Comparison of ENCODE assay signal across 10 cellular contexts in the genomic region with DNA sequence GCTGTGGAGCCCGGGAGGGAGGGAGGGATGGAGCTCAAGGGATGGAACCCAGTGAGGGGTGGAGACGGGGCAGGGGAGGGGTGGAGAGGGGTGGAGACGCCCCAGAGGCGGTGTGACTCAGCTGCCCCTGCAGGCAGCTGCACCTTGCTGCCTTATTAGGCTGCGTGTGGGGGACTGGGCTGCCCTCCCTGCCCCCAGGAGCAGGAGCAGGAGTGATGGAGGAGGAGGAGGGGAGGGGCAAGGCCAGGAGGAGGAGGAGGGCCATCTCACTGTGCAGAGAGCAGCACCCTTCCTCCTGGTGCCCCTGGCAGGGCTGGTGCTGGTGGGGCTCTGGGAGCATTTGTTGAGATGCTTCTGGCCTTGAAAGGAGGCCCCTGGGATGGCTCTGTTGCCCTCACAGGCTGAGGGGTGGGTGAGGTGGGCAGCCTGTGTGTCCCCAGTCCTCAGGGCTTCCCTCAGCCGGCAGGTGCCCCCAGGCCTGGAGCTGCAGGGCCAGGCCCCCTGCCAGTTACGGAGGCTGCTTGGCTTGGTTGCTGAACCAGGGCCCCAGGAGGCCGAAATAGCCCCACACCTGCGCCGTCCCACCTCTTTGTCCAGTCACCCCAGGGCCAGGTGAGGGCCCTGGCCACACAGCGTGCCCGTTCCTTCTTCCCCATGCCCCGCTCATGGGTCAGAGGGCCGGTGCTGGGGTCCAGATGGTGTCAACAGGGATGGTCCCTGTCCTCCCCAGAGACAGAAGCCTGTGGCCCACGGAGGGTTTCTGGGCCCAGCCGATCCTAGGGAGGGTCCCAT. TPM values are rescaled to one million over a fixed set of nuclear protein-coding genes. Genes with fewer than 3 reads are reported as not detected.
DNase-seq lines count a peak whose midpoint lies in the region; ATAC-seq and TF ChIP-seq lines count a peak whose summit lies in the region.
"Had no signal": no experiment of that assay in that cellular context is flagged by ENCODE, and none has a peak within 500 bp of the region (broad histone marks: within the 10 kb centered on the region; RNA-seq: fewer than 3 reads in every experiment).

No MANE protein-coding gene starts in this region.

- H3K9me3 ChIP-seq in stomach, result no peaks in the 10 kb centered on the region
- H3K9me3 ChIP-seq in colonic mucosa, result no peaks in the 10 kb centered on the region

- no peak overlapping the region for H3K9ac ChIP-seq in colonic mucosa (ENCODE audit: low read depth in 2 of 2, low read length in 2 of 2)
- H3K9ac ChIP-seq: parathyroid adenoma had no signal

- intact Hi-C loops in left cardiac atrium (cut with DNase I) (no loop called here), stomach (cut with DNase I; ENCODE audit: low total_unique reads) (no loop called here), colonic mucosa (cut with DNase I) (no loop called here)

- TF ChIP-seq POLR2A in stomach (IDR thresholded peaks at IDR 0.05), result no peak

- no peaks in the 10 kb centered on the region for H3K27me3 ChIP-seq in stomach
- no peaks in the 10 kb centered on the region for H3K27me3 ChIP-seq in colonic mucosa

- DNase-seq in HFFc6, result peak; percentile 61
- DNase-seq in SK-N-DZ (ENCODE audit: low spot score), result peak; percentile 49
- DNase-seq in left cardiac atrium, result no peak
- DNase-seq in stomach, result no peak
- no peak for DNase-seq in activated naive CD4-positive, alpha-beta T cell treated with Interleukin-2 at 50 U/mL for 16 hours
- no peak for DNase-seq in colonic mucosa
- DNase-seq: activated naive CD8-positive, alpha-beta T cell treated with anti-CD3 and anti-CD28 coated beads, Interleukin-2, amount 50 U/mL, for 24 hours had no signal

- peaks cover 41% of the 10 kb centered on the region for H3K4me1 Mint-ChIP-seq in HFFc6 (ENCODE audit: low read depth)

- H3K4me3 ChIP-seq in stomach, result no peak overlapping the region
- H3K4me3 ChIP-seq in colonic mucosa, result no peak overlapping the region

- 71 to 83% (median 81%) methylated on average over 9 to 16 of the region's 16 CpGs for WGBS in stomach, 5 donors

- H3K4me1 ChIP-seq in stomach, result peaks cover 53 to 86% (median 70%) of the 10 kb centered on the region in 4 donors
- no peaks in the 10 kb centered on the region for H3K4me1 ChIP-seq in colonic mucosa

- H3K9me3 Mint-ChIP-seq in HFFc6, result no peaks in the 10 kb centered on the region
- H3K9me3 Mint-ChIP-seq: activated naive CD8-positive, alpha-beta T cell treated with anti-CD3 and anti-CD28 coated beads, Interleukin-2, amount 50 U/mL, for 24 hours had no signal

- peak overlapping the region; percentile 65; the same call in 1 of the 2 replicates for H3K4me3 Mint-ChIP-seq in HFFc6
- H3K4me3 Mint-ChIP-seq: activated naive CD8-positive, alpha-beta T cell treated with anti-CD3 and anti-CD28 coated beads, Interleukin-2, amount 50 U/mL, for 24 hours had no signal

- H3K27ac ChIP-seq in stomach (peak overlapping the region; percentile 9 to 99 (median 76)), colonic mucosa (no peak overlapping the region)
- H3K27ac ChIP-seq: parathyroid adenoma had no signal

- peaks cover 4% of the 10 kb centered on the region for H3K27me3 Mint-ChIP-seq in HFFc6 (ENCODE audit: insufficient read depth)
- H3K27me3 Mint-ChIP-seq: activated naive CD8-positive, alpha-beta T cell treated with anti-CD3 and anti-CD28 coated beads, Interleukin-2, amount 50 U/mL, for 24 hours had no signal

- TF ChIP-seq CTCF in HFFc6 (IDR thresholded peaks at IDR 0.05) (0 out of 2 replicates have a peak, but pooled peaks have one; percentile 8), stomach (IDR thresholded peaks at IDR 0.05) (no peak), colonic mucosa (IDR thresholded peaks at IDR 0.05) (no peak)

- H3K27ac Mint-ChIP-seq in HFFc6, result peak overlapping the region; percentile 80
- H3K27ac Mint-ChIP-seq: activated naive CD8-positive, alpha-beta T cell treated with anti-CD3 and anti-CD28 coated beads, Interleukin-2, amount 50 U/mL, for 24 hours had no signal

- TF ChIP-seq EP300 in stomach (IDR thresholded peaks at IDR 0.05), result peak; percentile 49

- H3K36me3 ChIP-seq in stomach (peaks cover 44 to 67% (median 59%) of the 10 kb centered on the region in 4 donors), colonic mucosa (peaks cover 3% of the 10 kb centered on the region)

- peak; percentile 5 to 83 for ATAC-seq in left cardiac atrium
- no peak for ATAC-seq in GM19035 (IDR thresholded peaks at IDR 0.05; ENCODE audit: unreplicated experiment)
- ATAC-seq in GM21529 (IDR thresholded peaks at IDR 0.05; ENCODE audit: unreplicated experiment), result no peak
- ATAC-seq: activated naive CD8-positive, alpha-beta T cell treated with anti-CD3 and anti-CD28 coated beads, Interleukin-2, amount 50 U/mL, for 24 hours had no signal

- no peaks in the 10 kb centered on the region for H3K36me3 Mint-ChIP-seq in HFFc6 (ENCODE audit: low read depth)

RNA-seq across cellular contexts. Expression of a gene that starts 9.5 kb away (rescaled TPM):
- total RNA-seq in HFFc6 (2021; fragmentation: NEBNext Ultra II Directional; extraction: Animal tissue kit (Norgen Biotek cat#: 25700)), result 10 to 100 TPM; 47.4 to 74.7 (median 62.8) TPM
- polyA plus RNA-seq in SK-N-DZ (2014; cell fraction: cytosol; rRNA removed), result 61.2 and 72.3 TPM in 2 replicates
- 62.2 and 69.1 TPM in 2 replicates for polyA plus RNA-seq in SK-N-DZ (2014; cell fraction: nucleus; rRNA removed)
- 10 to 100 TPM; 34.9 to 45.7 TPM for total RNA-seq in left cardiac atrium
- 100 to 1,000 TPM in 1 of 5 donors, 10 to 100 TPM in 3, 1 to 10 TPM in 1; 9.4 to 147 (median 44.2) TPM for total RNA-seq in stomach
- 10 to 100 TPM; 51.5 to 65.3 (median 54.9) TPM for polyA plus RNA-seq in stomach
- 10 to 100 TPM; 35.6 to 59.0 TPM for total RNA-seq in colonic mucosa

RNA-seq across cellular contexts. Expression of a gene that starts 14.0 kb away (rescaled TPM):
- total RNA-seq in HFFc6 (2021; fragmentation: NEBNext Ultra II Directional; extraction: Animal tissue kit (Norgen Biotek cat#: 25700)), result 100 to 1,000 TPM; 540 to 738 (median 627) TPM
- polyA plus RNA-seq in SK-N-DZ (2014; cell fraction: cytosol; rRNA removed), result 138 and 159 TPM in 2 replicates
- 94.7 and 112 TPM in 2 replicates for polyA plus RNA-seq in SK-N-DZ (2014; cell fraction: nucleus; rRNA removed)
- total RNA-seq in left cardiac atrium, result 100 to 1,000 TPM; 699 to 773 TPM
- total RNA-seq in stomach, result 100 to 1,000 TPM; 218 to 263 (median 227) TPM
- polyA plus RNA-seq in stomach, result 100 to 1,000 TPM in 2 of 3 donors, 10 to 100 TPM in 1; 95.0 to 327 (median 120) TPM
- total RNA-seq in colonic mucosa, result 100 to 1,000 TPM; 185 to 208 TPM

RNA-seq across cellular contexts. Expression of a gene that starts 53.2 kb away (rescaled TPM):
- not detected for total RNA-seq in HFFc6 (2021; fragmentation: NEBNext Ultra II Directional; extraction: Animal tissue kit (Norgen Biotek cat#: 25700))
- polyA plus RNA-seq in SK-N-DZ (2014; cell fraction: cytosol; rRNA removed), result 0.26 and 0.38 TPM in 2 replicates
- polyA plus RNA-seq in SK-N-DZ (2014; cell fraction: nucleus; rRNA removed), result 2.9 and 3.9 TPM in 2 replicates
- total RNA-seq in left cardiac atrium, result not detected
- 10 to 100 TPM in 1 of 5 donors, under 1 TPM in 3, not detected in 1; 0.43 to 11.6 (median 0.50) TPM for total RNA-seq in stomach
- polyA plus RNA-seq in stomach, result under 1 TPM; 0.15 to 0.61 (median 0.31) TPM
- total RNA-seq in colonic mucosa, result 1 to 10 TPM; 1.3 to 1.9 TPM

RNA-seq across cellular contexts. Expression of a gene that starts 53.7 kb away (rescaled TPM):
- total RNA-seq in HFFc6 (2021; fragmentation: NEBNext Ultra II Directional; extraction: Animal tissue kit (Norgen Biotek cat#: 25700)), result not detected
- not detected in 2 replicates for polyA plus RNA-seq in SK-N-DZ (2014; cell fraction: cytosol; rRNA removed)
- polyA plus RNA-seq in SK-N-DZ (2014; cell fraction: nucleus; rRNA removed), result not detected in 2 replicates
- total RNA-seq in left cardiac atrium, result 10 to 100 TPM; 33.5 to 39.7 TPM
- total RNA-seq in stomach, result 100 to 1,000 TPM in 1 of 5 donors, 10 to 100 TPM in 4; 12.1 to 155 (median 75.9) TPM
- polyA plus RNA-seq in stomach, result 10 to 100 TPM; 29.3 to 55.8 (median 42.2) TPM
- total RNA-seq in colonic mucosa, result 10 to 100 TPM; 51.4 to 55.8 TPM

Comparison
In these comparisons a context has a peak if more than half of its experiments do, and no peak if none do; other contexts are left out.
1. DNase-seq: peak in HFFc6 (single experiment) and SK-N-DZ (single experiment); none in left cardiac atrium (single experiment), stomach (single experiment), activated naive CD4-positive, alpha-beta T cell treated with Interleukin-2 at 50 U/mL for 16 hours (single experiment) and colonic mucosa (single experiment).
2. ATAC-seq: peak in left cardiac atrium (2 of 2); none in GM19035 (single experiment) and GM21529 (single experiment).